In genomic region chr14:66657780-66658179, GRCh38 we compare ENCODE assay signal across 7 cellular contexts.
"Had no signal": no experiment of that assay in that cellular context is flagged by ENCODE, and none has a peak within 500 bp of the region (broad histone marks: within the 10 kb centered on the region; RNA-seq: fewer than 3 reads in every experiment).

No MANE protein-coding gene starts in this region.

- DNase-seq: GDM1, GF-D8 had no signal

- FAIRE-seq: G401.6, GM12891, GM12892, GM18507, GM19239 had no signal
